In the genomic region with DNA sequence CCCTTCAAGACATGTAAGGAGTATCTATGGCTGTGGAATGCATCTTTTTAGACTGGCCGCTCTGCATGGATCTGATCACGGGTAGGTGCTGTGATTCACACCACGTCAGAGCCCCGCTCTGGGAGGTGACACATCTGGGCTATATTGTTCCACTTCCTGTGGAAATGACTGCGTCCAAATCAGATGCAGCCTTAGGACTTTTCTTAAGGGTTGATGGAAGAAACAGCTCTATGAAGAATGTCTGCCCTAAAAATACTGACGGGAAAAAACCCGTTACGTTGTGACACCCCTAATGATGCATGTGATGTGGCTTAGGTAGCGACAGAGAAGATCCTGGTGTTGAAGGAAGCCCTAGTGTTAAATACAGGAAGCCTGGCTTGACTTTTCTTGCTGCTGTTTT, we compare ENCODE assay signal across 8 cellular contexts. TPM values are rescaled to one million over a fixed set of nuclear protein-coding genes. Genes with fewer than 3 reads are reported as not detected.
DNase-seq lines count a peak whose midpoint lies in the region; ATAC-seq and TF ChIP-seq lines count a peak whose summit lies in the region.

No MANE protein-coding gene starts in this region.

- H2AFZ ChIP-seq in ACC112 (ENCODE audit: low read length, unreplicated experiment) = peak overlapping the region; percentile 3

- H3K4me3 Mint-ChIP-seq in brain = no peak overlapping the region

- no peaks in the 10 kb centered on the region for H3K36me3 ChIP-seq in ACC112 (ENCODE audit: insufficient read depth, low read length)

- H3K36me3 Mint-ChIP-seq in brain = peaks cover under 1% of the 10 kb centered on the region

- H3K79me2 ChIP-seq in ACC112 (ENCODE audit: control insufficient read depth, insufficient read depth, low read length, unreplicated experiment) = peaks cover 56% of the 10 kb centered on the region

- no peaks in the 10 kb centered on the region for H3K27me3 Mint-ChIP-seq in brain

- peak in 4 of 5 experiments; percentile 18 to 85 (median 60) for DNase-seq in T-helper 2 cell
- DNase-seq in non-pigmented ciliary epithelial cell (ENCODE audit: low read depth) = peak; percentile 65
- no peak for DNase-seq in NCI-H2227 (lab: John Stamatoyannopoulos, UW; ENCODE audit: unreplicated experiment)
- no peak for DNase-seq in NCI-H146 treated with DMSO at 0.1 percent for 48 hours (lab: John Stamatoyannopoulos, UW; ENCODE audit: unreplicated experiment)
- no peak for DNase-seq in NCI-H1048 (lab: John Stamatoyannopoulos, UW)

- H3K4me1 ChIP-seq in ACC112 (ENCODE audit: control insufficient read depth, insufficient read depth, low read length, unreplicated experiment) = peaks cover 29% of the 10 kb centered on the region

- no peak for TF ChIP-seq CTCF in brain (conservative IDR thresholded peaks at IDR 0.05)

- H3K27me3 ChIP-seq in ACC112 (ENCODE audit: insufficient read depth, low read length) = no peaks in the 10 kb centered on the region

- peak overlapping the region; percentile 80 for H3K27ac ChIP-seq in ACC112 (ENCODE audit: low read depth, low read length)

- peak overlapping the region; percentile 25; the same call in 1 of the 2 replicates for H3K4me3 ChIP-seq in ACC112 (ENCODE audit: low read depth, low read length)

- no peaks in the 10 kb centered on the region for H3K9me3 Mint-ChIP-seq in brain

- no peak for ATAC-seq in GM19324 (IDR thresholded peaks at IDR 0.05; ENCODE audit: low FRiP score, unreplicated experiment)

- peaks cover 63% of the 10 kb centered on the region for H3K4me1 Mint-ChIP-seq in brain

- peak overlapping the region; percentile 10 to 74 (median 50) for H3K27ac Mint-ChIP-seq in brain

RNA-seq across cellular contexts. Expression of gene BANP, which starts 12.2 kb away (rescaled TPM):
- 27.1 TPM for polyA plus RNA-seq in brain (ENCODE audit: insufficient read depth, low read depth, low replicate concordance)

RNA-seq across cellular contexts. Expression of gene CA5A, which starts 27.1 kb away (rescaled TPM):
- 0.54 TPM for polyA plus RNA-seq in brain (ENCODE audit: insufficient read depth, low read depth, low replicate concordance)

Comparison
In these comparisons a context has a peak if more than half of its experiments do, and no peak if none do; other contexts are left out.
1. DNase-seq: peak in T-helper 2 cell (4 of 5) and non-pigmented ciliary epithelial cell (single experiment); none in NCI-H2227 (single experiment), NCI-H146 treated with DMSO at 0.1 percent for 48 hours (single experiment) and NCI-H1048 (single experiment).